1 cellular context compared by ENCODE assay signal in the genomic region with DNA sequence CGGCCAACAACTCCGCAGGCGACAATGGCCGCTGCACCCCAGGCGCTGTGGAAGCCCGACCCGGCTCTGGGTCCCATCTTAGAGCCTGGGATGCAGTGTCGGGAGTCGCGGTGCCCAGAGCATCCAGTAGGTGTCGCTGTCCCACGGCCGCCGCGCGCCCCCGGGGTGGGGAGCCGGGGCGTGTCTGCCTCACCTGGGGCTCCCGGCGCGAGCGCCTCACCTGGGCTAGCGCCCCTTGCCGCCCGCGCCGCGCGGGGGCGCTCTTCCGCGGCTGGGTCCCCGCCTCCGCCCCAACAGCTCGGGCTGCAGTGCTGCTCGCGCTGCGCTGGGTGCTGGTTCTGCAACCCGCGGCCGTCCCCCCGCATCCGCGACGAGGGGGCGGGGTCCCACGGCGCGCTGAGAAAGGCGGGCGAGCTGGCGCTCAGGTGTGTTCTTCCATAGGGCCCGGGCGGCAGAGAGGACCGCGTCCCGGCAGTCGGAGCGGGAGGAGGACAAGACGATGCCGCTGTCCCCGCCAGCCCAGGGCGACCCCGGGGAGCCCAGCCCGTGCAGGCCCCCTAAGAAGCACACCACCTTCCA.
TF ChIP-seq lines count a peak whose summit lies in the region.

A gene with protein sequence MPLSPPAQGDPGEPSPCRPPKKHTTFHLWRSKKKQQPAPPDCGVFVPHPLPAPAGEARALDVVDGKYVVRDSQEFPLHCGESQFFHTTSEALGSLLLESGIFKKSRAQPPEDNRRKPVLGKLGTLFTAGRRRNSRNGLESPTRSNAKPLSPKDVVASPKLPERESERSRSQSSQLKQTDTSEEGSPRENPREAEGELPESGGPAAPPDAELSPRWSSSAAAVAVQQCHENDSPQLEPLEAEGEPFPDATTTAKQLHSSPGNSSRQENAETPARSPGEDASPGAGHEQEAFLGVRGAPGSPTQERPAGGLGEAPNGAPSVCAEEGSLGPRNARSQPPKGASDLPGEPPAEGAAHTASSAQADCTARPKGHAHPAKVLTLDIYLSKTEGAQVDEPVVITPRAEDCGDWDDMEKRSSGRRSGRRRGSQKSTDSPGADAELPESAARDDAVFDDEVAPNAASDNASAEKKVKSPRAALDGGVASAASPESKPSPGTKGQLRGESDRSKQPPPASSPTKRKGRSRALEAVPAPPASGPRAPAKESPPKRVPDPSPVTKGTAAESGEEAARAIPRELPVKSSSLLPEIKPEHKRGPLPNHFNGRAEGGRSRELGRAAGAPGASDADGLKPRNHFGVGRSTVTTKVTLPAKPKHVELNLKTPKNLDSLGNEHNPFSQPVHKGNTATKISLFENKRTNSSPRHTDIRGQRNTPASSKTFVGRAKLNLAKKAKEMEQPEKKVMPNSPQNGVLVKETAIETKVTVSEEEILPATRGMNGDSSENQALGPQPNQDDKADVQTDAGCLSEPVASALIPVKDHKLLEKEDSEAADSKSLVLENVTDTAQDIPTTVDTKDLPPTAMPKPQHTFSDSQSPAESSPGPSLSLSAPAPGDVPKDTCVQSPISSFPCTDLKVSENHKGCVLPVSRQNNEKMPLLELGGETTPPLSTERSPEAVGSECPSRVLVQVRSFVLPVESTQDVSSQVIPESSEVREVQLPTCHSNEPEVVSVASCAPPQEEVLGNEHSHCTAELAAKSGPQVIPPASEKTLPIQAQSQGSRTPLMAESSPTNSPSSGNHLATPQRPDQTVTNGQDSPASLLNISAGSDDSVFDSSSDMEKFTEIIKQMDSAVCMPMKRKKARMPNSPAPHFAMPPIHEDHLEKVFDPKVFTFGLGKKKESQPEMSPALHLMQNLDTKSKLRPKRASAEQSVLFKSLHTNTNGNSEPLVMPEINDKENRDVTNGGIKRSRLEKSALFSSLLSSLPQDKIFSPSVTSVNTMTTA (N-terminal part only) (plus strand): TSS at position 308 of the 579 bp plus-strand sequence. CDS start 192 bp downstream, at position 500.

TF ChIP-seq in GM23338, 12 proteins besides CTCF, POLR2A, EP300 and RAD21 (continued from another document):
- TF ChIP-seq, protein P1, sequence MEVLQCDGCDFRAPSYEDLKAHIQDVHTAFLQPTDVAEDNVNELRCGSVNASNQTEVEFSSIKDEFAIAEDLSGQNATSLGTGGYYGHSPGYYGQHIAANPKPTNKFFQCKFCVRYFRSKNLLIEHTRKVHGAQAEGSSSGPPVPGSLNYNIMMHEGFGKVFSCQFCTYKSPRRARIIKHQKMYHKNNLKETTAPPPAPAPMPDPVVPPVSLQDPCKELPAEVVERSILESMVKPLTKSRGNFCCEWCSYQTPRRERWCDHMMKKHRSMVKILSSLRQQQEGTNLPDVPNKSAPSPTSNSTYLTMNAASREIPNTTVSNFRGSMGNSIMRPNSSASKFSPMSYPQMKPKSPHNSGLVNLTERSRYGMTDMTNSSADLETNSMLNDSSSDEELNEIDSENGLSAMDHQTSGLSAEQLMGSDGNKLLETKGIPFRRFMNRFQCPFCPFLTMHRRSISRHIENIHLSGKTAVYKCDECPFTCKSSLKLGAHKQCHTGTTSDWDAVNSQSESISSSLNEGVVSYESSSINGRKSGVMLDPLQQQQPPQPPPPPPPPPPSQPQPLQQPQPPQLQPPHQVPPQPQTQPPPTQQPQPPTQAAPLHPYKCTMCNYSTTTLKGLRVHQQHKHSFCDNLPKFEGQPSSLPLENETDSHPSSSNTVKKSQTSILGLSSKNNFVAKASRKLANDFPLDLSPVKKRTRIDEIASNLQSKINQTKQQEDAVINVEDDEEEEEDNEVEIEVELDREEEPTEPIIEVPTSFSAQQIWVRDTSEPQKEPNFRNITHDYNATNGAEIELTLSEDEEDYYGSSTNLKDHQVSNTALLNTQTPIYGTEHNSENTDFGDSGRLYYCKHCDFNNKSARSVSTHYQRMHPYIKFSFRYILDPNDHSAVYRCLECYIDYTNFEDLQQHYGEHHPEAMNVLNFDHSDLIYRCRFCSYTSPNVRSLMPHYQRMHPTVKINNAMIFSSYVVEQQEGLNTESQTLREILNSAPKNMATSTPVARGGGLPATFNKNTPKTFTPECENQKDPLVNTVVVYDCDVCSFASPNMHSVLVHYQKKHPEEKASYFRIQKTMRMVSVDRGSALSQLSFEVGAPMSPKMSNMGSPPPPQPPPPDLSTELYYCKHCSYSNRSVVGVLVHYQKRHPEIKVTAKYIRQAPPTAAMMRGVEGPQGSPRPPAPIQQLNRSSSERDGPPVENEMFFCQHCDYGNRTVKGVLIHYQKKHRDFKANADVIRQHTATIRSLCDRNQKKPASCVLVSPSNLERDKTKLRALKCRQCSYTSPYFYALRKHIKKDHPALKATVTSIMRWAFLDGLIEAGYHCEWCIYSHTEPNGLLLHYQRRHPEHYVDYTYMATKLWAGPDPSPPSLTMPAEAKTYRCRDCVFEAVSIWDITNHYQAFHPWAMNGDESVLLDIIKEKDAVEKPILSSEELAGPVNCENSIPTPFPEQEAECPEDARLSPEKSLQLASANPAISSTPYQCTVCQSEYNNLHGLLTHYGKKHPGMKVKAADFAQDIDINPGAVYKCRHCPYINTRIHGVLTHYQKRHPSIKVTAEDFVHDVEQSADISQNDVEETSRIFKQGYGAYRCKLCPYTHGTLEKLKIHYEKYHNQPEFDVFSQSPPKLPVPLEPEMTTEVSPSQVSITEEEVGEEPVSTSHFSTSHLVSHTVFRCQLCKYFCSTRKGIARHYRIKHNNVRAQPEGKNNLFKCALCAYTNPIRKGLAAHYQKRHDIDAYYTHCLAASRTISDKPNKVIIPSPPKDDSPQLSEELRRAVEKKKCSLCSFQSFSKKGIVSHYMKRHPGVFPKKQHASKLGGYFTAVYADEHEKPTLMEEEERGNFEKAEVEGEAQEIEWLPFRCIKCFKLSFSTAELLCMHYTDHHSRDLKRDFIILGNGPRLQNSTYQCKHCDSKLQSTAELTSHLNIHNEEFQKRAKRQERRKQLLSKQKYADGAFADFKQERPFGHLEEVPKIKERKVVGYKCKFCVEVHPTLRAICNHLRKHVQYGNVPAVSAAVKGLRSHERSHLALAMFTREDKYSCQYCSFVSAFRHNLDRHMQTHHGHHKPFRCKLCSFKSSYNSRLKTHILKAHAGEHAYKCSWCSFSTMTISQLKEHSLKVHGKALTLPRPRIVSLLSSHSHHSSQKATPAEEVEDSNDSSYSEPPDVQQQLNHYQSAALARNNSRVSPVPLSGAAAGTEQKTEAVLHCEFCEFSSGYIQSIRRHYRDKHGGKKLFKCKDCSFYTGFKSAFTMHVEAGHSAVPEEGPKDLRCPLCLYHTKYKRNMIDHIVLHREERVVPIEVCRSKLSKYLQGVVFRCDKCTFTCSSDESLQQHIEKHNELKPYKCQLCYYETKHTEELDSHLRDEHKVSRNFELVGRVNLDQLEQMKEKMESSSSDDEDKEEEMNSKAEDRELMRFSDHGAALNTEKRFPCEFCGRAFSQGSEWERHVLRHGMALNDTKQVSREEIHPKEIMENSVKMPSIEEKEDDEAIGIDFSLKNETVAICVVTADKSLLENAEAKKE (CRISPR knock-in tag; IDR thresholded peaks at IDR 0.05), result 0 out of 2 replicates have a peak, but pooled peaks have one; percentile 40
- TF ChIP-seq EZH2phosphoT487 (IDR thresholded peaks at IDR 0.05; ENCODE audit: unreplicated experiment) (no peak), ZNF331 (CRISPR knock-in tag; IDR thresholded peaks at IDR 0.05; ENCODE audit: low read depth) (no peak; the same call in 1 of the 2 replicates), ZNF114 (CRISPR knock-in tag; IDR thresholded peaks at IDR 0.05) (peak; percentile 85; the same call in 1 of the 2 replicates), EZH2 (IDR thresholded peaks at IDR 0.05; ENCODE audit: low read depth, unreplicated experiment) (no peak)
